In genomic region chr1:71049951-71050598, GRCh38 we compare ENCODE assay signal across 8 cellular contexts. TPM values are rescaled to one million over a fixed set of nuclear protein-coding genes. Genes with fewer than 3 reads are reported as not detected.
DNase-seq lines count a peak whose midpoint lies in the region; ATAC-seq, FAIRE-seq and TF ChIP-seq lines count a peak whose summit lies in the region.

No MANE protein-coding gene starts in this region.

- TF ChIP-seq CTCF in AG04450 (IDR thresholded peaks at IDR 0.05; ENCODE audit: low read depth, low read length), result peak; percentile 81
- peak; percentile 46 for TF ChIP-seq CTCF in NB4 (IDR thresholded peaks at IDR 0.05; ENCODE audit: low read depth, low read length)
- TF ChIP-seq CTCF in RWPE2 (IDR thresholded peaks at IDR 0.05; ENCODE audit: poor library complexity, severe bottlenecking), result peak; percentile 86
- peak; percentile 53 for TF ChIP-seq CTCF in mucosa of descending colon (IDR thresholded peaks at IDR 0.05)

- FAIRE-seq in GM12892 (lab: Jason Lieb, UNC), result peak; percentile 79

- H3K36me3 ChIP-seq in RWPE2 (ENCODE audit: low read depth) (no peaks in the 10 kb centered on the region), mucosa of descending colon (ENCODE audit: low read depth) (no peaks in the 10 kb centered on the region)

- H3K4me1 ChIP-seq in RWPE2 (ENCODE audit: insufficient read depth, poor library complexity, severe bottlenecking) (no peaks in the 10 kb centered on the region), mucosa of descending colon (ENCODE audit: low read depth) (peaks cover 4% of the 10 kb centered on the region)

- peaks cover 9% of the 10 kb centered on the region; the same call in 1 of the 2 replicates for H3K9me3 ChIP-seq in AG04450 (ENCODE audit: control insufficient read depth, insufficient read depth, low read length)
- H3K9me3 ChIP-seq in RWPE2 (ENCODE audit: severe bottlenecking), result no peaks in the 10 kb centered on the region
- no peaks in the 10 kb centered on the region for H3K9me3 ChIP-seq in mucosa of descending colon

- POLR2A ChIA-PET in AG04450 (lab: Yijun Ruan, JAX), result no interaction called here

- intact Hi-C loops in mucosa of descending colon (cut with DNase I, micrococcal nuclease), result loop anchor here (2.0 to 10.0 kb wide), 3 partner anchors 363 to 525 kb away; no protein-coding TSS in a partner anchor

- peak; percentile 50 for DNase-seq in AG04450 (ENCODE audit: low read depth, low spot score)
- no peak for DNase-seq in GM12892 (ENCODE audit: insufficient read length)
- DNase-seq in NB4 (ENCODE audit: low read depth), result peak; percentile 65
- no peak for DNase-seq in RWPE2 (ENCODE audit: low spot score)
- DNase-seq in epidermal melanocyte (ENCODE audit: insufficient read length, low spot score), result peak; percentile 84
- DNase-seq in mucosa of descending colon, result peak in 1 of 3 donors; percentile 70
- DNase-seq in effector CD4-positive, alpha-beta T cell, result no peak

- TF ChIP-seq POLR2A in GM12892 (IDR thresholded peaks at IDR 0.05; ENCODE audit: low read depth, low read length) (no peak), NB4 (IDR thresholded peaks at IDR 0.05; ENCODE audit: extremely low read depth, insufficient read length) (no peak)

- CTCF ChIA-PET in AG04450 (lab: Charles Lee), result interaction anchor here (0.6 to 4.4 kb wide), 19 partner anchors 9 to 613 kb away, joined by 3 to 33 read pairs (median 5); no protein-coding TSS in a partner anchor

- H3K27ac ChIP-seq in AG04450 (ENCODE audit: low read depth, low read length) (no peak overlapping the region), RWPE2 (ENCODE audit: poor library complexity, severe bottlenecking) (no peak overlapping the region)

- ATAC-seq in HG02678 (IDR thresholded peaks at IDR 0.05; ENCODE audit: unreplicated experiment) (peak; percentile 51), RWPE2 (ENCODE audit: low read depth) (peak; percentile 55), mucosa of descending colon (peak; percentile 73)

- H3K27me3 ChIP-seq in AG04450 (ENCODE audit: control insufficient read depth, insufficient read depth, low read length) (peaks cover 35% of the 10 kb centered on the region), RWPE2 (ENCODE audit: insufficient read depth, poor library complexity, severe bottlenecking) (peaks cover 48% of the 10 kb centered on the region)

- H3K4me3 ChIP-seq in AG04450 (ENCODE audit: low read depth, low read length) (no peak overlapping the region), NB4 (ENCODE audit: low read depth, low read length) (no peak overlapping the region), RWPE2 (ENCODE audit: severe bottlenecking) (no peak overlapping the region), mucosa of descending colon (no peak overlapping the region)

RNA-seq across cellular contexts. Expression of gene PTGER3, which starts 2.5 kb away (rescaled TPM):
- not detected in 2 replicates for polyA plus RNA-seq in AG04450 (2011; rRNA removed)
- not detected in 2 replicates for polyA minus RNA-seq in AG04450 (2011; rRNA and poly(A)+ RNA removed)
- 0.04 TPM for polyA plus RNA-seq in GM12892 (2012; ENCODE audit: missing spikeins)
- 10 to 100 TPM in 1 of 3 donors, 1 to 10 TPM in 2; 1.2 to 19.7 (median 1.3) TPM for total RNA-seq in mucosa of descending colon

RNA-seq across cellular contexts. Expression of gene ZRANB2, which starts 30.8 kb away (rescaled TPM):
- 81.7 and 126 TPM in 2 replicates for polyA plus RNA-seq in AG04450 (2011; rRNA removed)
- polyA minus RNA-seq in AG04450 (2011; rRNA and poly(A)+ RNA removed), result 36.0 and 42.1 TPM in 2 replicates
- polyA plus RNA-seq in GM12892 (2012; ENCODE audit: missing spikeins), result 116 TPM
- 100 to 1,000 TPM in 1 of 3 donors, 10 to 100 TPM in 2; 74.8 to 108 (median 94.9) TPM for total RNA-seq in mucosa of descending colon

Comparison
In these comparisons a context has a peak if more than half of its experiments do, and no peak if none do; other contexts are left out.
1. DNase-seq: peak in AG04450 (single experiment), NB4 (single experiment) and epidermal melanocyte (single experiment); none in GM12892 (single experiment), RWPE2 (single experiment) and effector CD4-positive, alpha-beta T cell (single experiment).
2. Peak in every context shown above with its lines, with median percentiles within 50 percentile points of each other: CTCF ChIP-seq and ATAC-seq.